8 cellular contexts compared by ENCODE assay signal in genomic region chr16:75110637-75111513, GRCh38. TPM values are rescaled to one million over a fixed set of nuclear protein-coding genes. Genes with fewer than 3 reads are reported as not detected.
DNase-seq lines count a peak whose midpoint lies in the region; ATAC-seq and TF ChIP-seq lines count a peak whose summit lies in the region.

No MANE protein-coding gene starts in this region.

- ATAC-seq in GM18870 (IDR thresholded peaks at IDR 0.05; ENCODE audit: unreplicated experiment) (peak; percentile 49), HG03135 (IDR thresholded peaks at IDR 0.05; ENCODE audit: unreplicated experiment) (peak; percentile 66)
- peak; percentile 75 for ATAC-seq in central memory CD8-positive, alpha-beta T cell (replicated peaks; ENCODE audit: extremely low read depth, poor library complexity, severe bottlenecking)

- peak overlapping the region; percentile 45 for H3K4me3 ChIP-seq in AG04450 (ENCODE audit: low read depth, low read length)

- H3K9me3 ChIP-seq in AG04450 (ENCODE audit: control insufficient read depth, insufficient read depth, low read length) = no peaks in the 10 kb centered on the region; the same call in 1 of the 2 replicates

- peaks cover 31% of the 10 kb centered on the region for H3K27me3 Mint-ChIP-seq in central memory CD8-positive, alpha-beta T cell

- CTCF ChIA-PET in AG04450 (lab: Charles Lee) = interaction anchor here (0.6 to 5.1 kb wide), 55 partner anchors 8 to 656 kb away, joined by 3 to 144 read pairs (median 5); partner anchors contain the start of genes MLKL, WDR59, ZFP1 and ZNRF1

- H3K27ac ChIP-seq in AG04450 (ENCODE audit: low read depth, low read length) = peak overlapping the region; percentile 84

- TF ChIP-seq CTCF in AG04450 (IDR thresholded peaks at IDR 0.05; ENCODE audit: low read depth, low read length) = peak; percentile 90

- H3K27ac Mint-ChIP-seq in central memory CD8-positive, alpha-beta T cell (ENCODE audit: low read depth) = peak overlapping the region; percentile 65

- peak; percentile 72 for DNase-seq in AG04450 (ENCODE audit: low read depth, low spot score)
- DNase-seq in NCI-H2227 treated with DMSO at 0.1 percent for 48 hours (lab: John Stamatoyannopoulos, UW) = peak; percentile 45
- peak; percentile 68 for DNase-seq in activated CD4-positive, CD25-positive, alpha-beta regulatory T cell treated with anti-CD3 and anti-CD28 coated beads, Interleukin-2, amount 50 U/mL, for 16 hours (ENCODE audit: low read depth, low spot score)
- peak; percentile 70 to 78 for DNase-seq in central memory CD8-positive, alpha-beta T cell (ENCODE audit: low spot score in 2 of 2)
- peak; percentile 45 for DNase-seq in kidney glomerular epithelial cell (lab: John Stamatoyannopoulos, UW)
- DNase-seq in stimulated activated CD4-positive, alpha-beta T cell treated with anti-CD3 and anti-CD28 coated beads, Interleukin-15, amount 100 ng/mL, for 48 hours (ENCODE audit: low read depth in 2 of 2) = peak; percentile 73 to 74

- H3K4me3 Mint-ChIP-seq in central memory CD8-positive, alpha-beta T cell = no peak overlapping the region

- peaks cover 18% of the 10 kb centered on the region for H3K4me1 Mint-ChIP-seq in central memory CD8-positive, alpha-beta T cell

- peaks cover 4% of the 10 kb centered on the region for H3K36me3 Mint-ChIP-seq in central memory CD8-positive, alpha-beta T cell (ENCODE audit: insufficient read depth)

- POLR2A ChIA-PET in AG04450 (lab: Yijun Ruan, JAX) = interaction anchor here (0.5 to 1.9 kb wide), 7 partner anchors 24 to 183 kb away, joined by 3 to 16 read pairs (median 6); partner anchors contain the start of genes WDR59 and ZNRF1

- H3K9me3 Mint-ChIP-seq in central memory CD8-positive, alpha-beta T cell = no peaks in the 10 kb centered on the region

- no peaks in the 10 kb centered on the region for H3K27me3 ChIP-seq in AG04450 (ENCODE audit: control insufficient read depth, insufficient read depth, low read length)

RNA-seq across cellular contexts. Expression of gene LDHD, which starts 5.7 kb away (rescaled TPM):
- 0.38 and 0.51 TPM in 2 replicates for polyA plus RNA-seq in AG04450 (2011; rRNA removed)
- polyA minus RNA-seq in AG04450 (2011; rRNA and poly(A)+ RNA removed) = 0.35 and 0.41 TPM in 2 replicates

RNA-seq across cellular contexts. Expression of gene ZFP1, which starts 37.4 kb away (rescaled TPM):
- polyA plus RNA-seq in AG04450 (2011; rRNA removed) = 8.5 and 11.6 TPM in 2 replicates
- polyA minus RNA-seq in AG04450 (2011; rRNA and poly(A)+ RNA removed) = 7.0 and 11.1 TPM in 2 replicates

Comparison
In these comparisons a context has a peak if more than half of its experiments do, and no peak if none do; other contexts are left out.
1. Peak in every context shown above with its lines: DNase-seq, ATAC-seq, H3K4me3 ChIP-seq and H3K27ac ChIP-seq.